31 cellular contexts compared by ENCODE assay signal in genomic region chr1:219582865-219583264, GRCh38. TPM values are rescaled to one million over a fixed set of nuclear protein-coding genes. Genes with fewer than 3 reads are reported as not detected.
DNase-seq lines count a peak whose midpoint lies in the region; ATAC-seq, FAIRE-seq and TF ChIP-seq lines count a peak whose summit lies in the region.
"Had no signal": no experiment of that assay in that cellular context is flagged by ENCODE, and none has a peak within 500 bp of the region (broad histone marks: within the 10 kb centered on the region; RNA-seq: fewer than 3 reads in every experiment).

No MANE protein-coding gene starts in this region.

- H3K27me3 Mint-ChIP-seq in astrocyte (ENCODE audit: low read depth, unreplicated experiment) (no peaks in the 10 kb centered on the region), T-cell (peaks cover 0 to 5% of the 10 kb centered on the region in 2 donors), glutamatergic neuron (ENCODE audit: unreplicated experiment) (no peaks in the 10 kb centered on the region)
- H3K27me3 Mint-ChIP-seq: CD4-positive, CD25-positive, alpha-beta regulatory T cell; effector memory CD8-positive, alpha-beta T cell; progenitor cell of endocrine pancreas had no signal

- H3K36me3 Mint-ChIP-seq in astrocyte (ENCODE audit: low read depth, unreplicated experiment) (no peaks in the 10 kb centered on the region), T-cell (no peaks in the 10 kb centered on the region), glutamatergic neuron (ENCODE audit: unreplicated experiment) (no peaks in the 10 kb centered on the region)
- H3K36me3 Mint-ChIP-seq: CD4-positive, CD25-positive, alpha-beta regulatory T cell; memory B cell had no signal

- H2AFZ ChIP-seq in astrocyte (ENCODE audit: low read depth, low read length): no peak overlapping the region

- no peaks in the 10 kb centered on the region for H4K20me1 ChIP-seq in astrocyte (ENCODE audit: insufficient read depth, low read length)

- peak overlapping the region; percentile 45 for H3K4me2 ChIP-seq in astrocyte (ENCODE audit: low read length)

- H3K27ac ChIP-seq in astrocyte (ENCODE audit: low read depth, low read length): no peak overlapping the region
- H3K27ac ChIP-seq: breast epithelium, foreskin keratinocyte, vagina had no signal

- H3K27ac Mint-ChIP-seq in astrocyte (ENCODE audit: unreplicated experiment) (no peak overlapping the region), T-cell (no peak overlapping the region), glutamatergic neuron (ENCODE audit: unreplicated experiment) (no peak overlapping the region)
- H3K27ac Mint-ChIP-seq: CD4-positive, CD25-positive, alpha-beta regulatory T cell; effector memory CD8-positive, alpha-beta T cell; memory B cell had no signal

- TF ChIP-seq CTCF in astrocyte (IDR thresholded peaks at IDR 0.05; ENCODE audit: insufficient read depth, low read depth, low read length): no peak
- TF ChIP-seq CTCF in GM20000 (IDR thresholded peaks at IDR 0.05; ENCODE audit: extremely low read depth, missing control alignments): no peak
- TF ChIP-seq CTCF in glutamatergic neuron (IDR thresholded peaks at IDR 0.05; ENCODE audit: partially characterized antibody, unreplicated experiment): no peak

- H3K9me3 Mint-ChIP-seq in astrocyte (ENCODE audit: unreplicated experiment): peaks cover 6% of the 10 kb centered on the region
- H3K9me3 Mint-ChIP-seq in T-cell: peaks cover 4 to 7% (median 7%) of the 10 kb centered on the region in 3 donors
- H3K9me3 Mint-ChIP-seq in glutamatergic neuron (ENCODE audit: unreplicated experiment): no peaks in the 10 kb centered on the region
- H3K9me3 Mint-ChIP-seq: memory B cell had no signal

- peak; percentile 9 for FAIRE-seq in astrocyte (lab: Jason Lieb, UNC)
- FAIRE-seq: colon, D721Med, H1 had no signal

- no peak for DNase-seq in astrocyte (ENCODE audit: low read depth)
- no peak for DNase-seq in GM20000 (ENCODE audit: low spot score)
- DNase-seq in T-cell: no peak
- no peak for DNase-seq in glutamatergic neuron
- DNase-seq: activated CD4-positive, alpha-beta T cell treated with anti-CD3 and anti-CD28 coated beads for 4 hours; activated CD8-positive, alpha-beta memory T cell treated with anti-CD3 and anti-CD28 coated beads for 24 hours; activated naive CD4-positive, alpha-beta T cell; activated T-cell treated with anti-CD3 and anti-CD28 coated beads, Interleukin-2, amount 50 U/mL, for 1 hour; CD4-positive, CD25-positive, alpha-beta regulatory T cell; effector memory CD8-positive, alpha-beta T cell; foreskin keratinocyte; left colon; MG63; NCI-H1417; NCI-H446 treated with DMSO at 0.1 percent for 48 hours; RPMI8226; stimulated activated naive CD4-positive, alpha-beta T cell treated with Interleukin-2 at 50 U/mL for 16 hours had no signal

- peaks cover 3% of the 10 kb centered on the region for H3K4me1 Mint-ChIP-seq in astrocyte (ENCODE audit: low read depth, unreplicated experiment)
- H3K4me1 Mint-ChIP-seq in T-cell: no peaks in the 10 kb centered on the region
- H3K4me1 Mint-ChIP-seq in glutamatergic neuron (ENCODE audit: low read depth, unreplicated experiment): peaks cover 1% of the 10 kb centered on the region
- H3K4me1 Mint-ChIP-seq: memory B cell had no signal

- H3K4me3 ChIP-seq in astrocyte (ENCODE audit: insufficient read depth, low read depth, low read length): no peak overlapping the region
- H3K4me3 ChIP-seq: breast epithelium, MG63, vagina had no signal

- no peak overlapping the region for H3K9ac ChIP-seq in astrocyte (ENCODE audit: low read length)

- peaks cover 12% of the 10 kb centered on the region for H3K4me1 ChIP-seq in astrocyte (ENCODE audit: insufficient read depth, low read length)
- H3K4me1 ChIP-seq: breast epithelium, foreskin keratinocyte, vagina had no signal

- no peaks in the 10 kb centered on the region for H3K79me2 ChIP-seq in astrocyte (ENCODE audit: insufficient read depth, low read length)

- peak; percentile 41 for ATAC-seq in GM18511 (IDR thresholded peaks at IDR 0.05; ENCODE audit: unreplicated experiment)
- peak; percentile 38 for ATAC-seq in GM21360 (IDR thresholded peaks at IDR 0.05; ENCODE audit: unreplicated experiment)
- ATAC-seq in HG03442 (IDR thresholded peaks at IDR 0.05; ENCODE audit: unreplicated experiment): peak; percentile 31
- ATAC-seq in T-cell (replicated peaks in 1 of 4): no peak
- ATAC-seq in HG02852 (IDR thresholded peaks at IDR 0.05; ENCODE audit: unreplicated experiment): no peak
- ATAC-seq: effector memory CD8-positive, alpha-beta T cell; esophagus mucosa; foreskin keratinocyte; left colon; sciatic nerve had no signal

- no peaks in the 10 kb centered on the region for H3K36me3 ChIP-seq in astrocyte (ENCODE audit: insufficient read depth, low read length)
- H3K36me3 ChIP-seq: breast epithelium, MG63, vagina had no signal

- POLR2A ChIA-PET in T-cell (lab: Charles Lee): no interaction called here

- H3K27me3 ChIP-seq in astrocyte (ENCODE audit: insufficient read depth, low read length): no peaks in the 10 kb centered on the region
- H3K27me3 ChIP-seq: breast epithelium, foreskin keratinocyte, vagina had no signal

- H3K4me3 Mint-ChIP-seq in astrocyte (ENCODE audit: unreplicated experiment): no peak overlapping the region
- no peak overlapping the region for H3K4me3 Mint-ChIP-seq in T-cell
- H3K4me3 Mint-ChIP-seq in glutamatergic neuron (ENCODE audit: unreplicated experiment): no peak overlapping the region
- H3K4me3 Mint-ChIP-seq: CD4-positive, CD25-positive, alpha-beta regulatory T cell; effector memory CD8-positive, alpha-beta T cell; memory B cell had no signal

- CTCF ChIA-PET in T-cell (lab: Charles Lee): no interaction called here

- no peaks in the 10 kb centered on the region for H3K9me3 ChIP-seq in astrocyte (ENCODE audit: insufficient read depth, low read depth, low read length)
- H3K9me3 ChIP-seq: breast epithelium, vagina had no signal

RNA-seq across cellular contexts. Expression of gene ZC3H11B, which starts 30.0 kb away (rescaled TPM):
- 0.50 TPM in 1 of 2 replicates, not detected in the other for total RNA-seq in astrocyte
- total RNA-seq in T-cell: under 1 TPM in 2 of 5 donors, not detected in 3; 0.19 to 0.47 TPM
- total RNA-seq in glutamatergic neuron (ENCODE audit: unreplicated experiment): not detected
- total RNA-seq: CD4-positive, CD25-positive, alpha-beta regulatory T cell; esophagus mucosa; H1; left colon; sciatic nerve; T-helper 2 cell treated with Interferon-gamma antibody and Interleukin-4, amounts not matched to agents 100 ng/mL and 5 ng/mL, for 36 hours; vagina had no signal

Comparison
In these comparisons a context has a peak if more than half of its experiments do, and no peak if none do; other contexts are left out.
1. ATAC-seq: peak in GM18511 (single experiment), GM21360 (single experiment) and HG03442 (single experiment); none in T-cell (0 of 4) and HG02852 (single experiment).